Comparison of ENCODE assay signal across 8 cellular contexts in genomic region chr10:22550732-22551131, GRCh38.
DNase-seq lines count a peak whose midpoint lies in the region; ATAC-seq and TF ChIP-seq lines count a peak whose summit lies in the region.

No MANE protein-coding gene starts in this region.

- DNase-seq in NCI-H82 (lab: John Stamatoyannopoulos, UW) (peak; percentile 53), NCI-H82 treated with DMSO at 0.1 percent for 48 hours (lab: John Stamatoyannopoulos, UW; ENCODE audit: unreplicated experiment) (no peak), T-helper 17 cell (peak; percentile 44 to 64 (median 60)), ascending aorta (ENCODE audit: low spot score in 2 of 2) (peak in 1 of 2 donors; percentile 67), left kidney (ENCODE audit: low read depth, low spot score) (peak; percentile 59)
- peak; percentile 53 for DNase-seq in stimulated activated CD8-positive, alpha-beta memory T cell treated with anti-CD3 and anti-CD28 coated beads, Interleukin-15, amount 100 ng/mL, for 24 hours (ENCODE audit: low read depth)

- no peak overlapping the region for H3K4me3 ChIP-seq in ascending aorta

- peaks cover 2% of the 10 kb centered on the region for H3K36me3 Mint-ChIP-seq in T-helper 17 cell (ENCODE audit: low read depth)

- H3K27me3 Mint-ChIP-seq in T-helper 17 cell, result no peaks in the 10 kb centered on the region

- no peaks in the 10 kb centered on the region for H3K27me3 ChIP-seq in ascending aorta

- TF ChIP-seq CTCF in ascending aorta (IDR thresholded peaks at IDR 0.05), result peak in 2 of 3 experiments; percentile 46 to 59

- ATAC-seq in T-helper 17 cell, result peak; percentile 50
- ATAC-seq in GM19463 (IDR thresholded peaks at IDR 0.05; ENCODE audit: unreplicated experiment), result no peak
- no peak for ATAC-seq in HG02885 (IDR thresholded peaks at IDR 0.05; ENCODE audit: poor library complexity, unreplicated experiment)

- H3K4me1 ChIP-seq in ascending aorta, result no peaks in the 10 kb centered on the region

- peak overlapping the region; percentile 86 for H3K27ac Mint-ChIP-seq in T-helper 17 cell

- H3K9me3 ChIP-seq in T-helper 17 cell (ENCODE audit: control insufficient read depth, low read length, poor library complexity, severe bottlenecking) (no peaks in the 10 kb centered on the region), ascending aorta (no peaks in the 10 kb centered on the region)

- peaks cover 28 to 41% of the 10 kb centered on the region in 2 donors for H3K36me3 ChIP-seq in ascending aorta

- H3K4me1 Mint-ChIP-seq in T-helper 17 cell, result peaks cover 13% of the 10 kb centered on the region

- no peak overlapping the region for H3K4me3 Mint-ChIP-seq in T-helper 17 cell

- no peak overlapping the region for H3K27ac ChIP-seq in ascending aorta

- intact Hi-C loops in ascending aorta (cut with DNase I), result loop anchor here (1.0 to 10.0 kb wide), 5 partner anchors 113 to 514 kb away; partner anchors contain the start of genes PIP4K2A and SPAG6
